ENCODE assay signal across 18 cellular contexts in genomic region chr11:20020716-20021115, GRCh38.
DNase-seq lines count a peak whose midpoint lies in the region; ATAC-seq and TF ChIP-seq lines count a peak whose summit lies in the region.
"Had no signal": no experiment of that assay in that cellular context is flagged by ENCODE, and none has a peak within 500 bp of the region (broad histone marks: within the 10 kb centered on the region; RNA-seq: fewer than 3 reads in every experiment).

No MANE protein-coding gene starts in this region.

- POLR2A ChIA-PET in T-cell (lab: Charles Lee), result no interaction called here

- no peaks in the 10 kb centered on the region for H3K9me3 Mint-ChIP-seq in glutamatergic neuron (ENCODE audit: unreplicated experiment)
- no peaks in the 10 kb centered on the region for H3K9me3 Mint-ChIP-seq in T-cell
- H3K9me3 Mint-ChIP-seq: CD8-positive, alpha-beta memory T cell had no signal

- H3K56ac ChIP-seq in mesendoderm (ENCODE audit: low read length), result no peak overlapping the region

- no peak overlapping the region for H4K5ac ChIP-seq in mesendoderm (ENCODE audit: low read length)

- H4K8ac ChIP-seq in mesendoderm (ENCODE audit: low read depth, low read length), result no peak overlapping the region

- no peak overlapping the region for H2BK120ac ChIP-seq in mesendoderm (ENCODE audit: low read depth, low read length)

- H3K27ac ChIP-seq in heart left ventricle (no peak overlapping the region), hepatocyte (peak overlapping the region; percentile 63), mesendoderm (ENCODE audit: low read depth, low read length) (no peak overlapping the region)

- peak overlapping the region; percentile 54 for H3K4me2 ChIP-seq in hepatocyte
- H3K4me2 ChIP-seq in mesendoderm (ENCODE audit: low read length), result no peak overlapping the region

- H2BK15ac ChIP-seq in mesendoderm (replicated peaks; ENCODE audit: low read depth), result peak overlapping the region; percentile 45

- H3K27me3 ChIP-seq in heart left ventricle (no peaks in the 10 kb centered on the region), hepatocyte (no peaks in the 10 kb centered on the region), mesendoderm (ENCODE audit: insufficient read depth, low read length, poor library complexity) (no peaks in the 10 kb centered on the region)
- H3K27me3 ChIP-seq: BE2C had no signal

- peaks cover 56% of the 10 kb centered on the region for H3K79me2 ChIP-seq in hepatocyte
- H3K79me2 ChIP-seq in mesendoderm (ENCODE audit: control insufficient read depth, insufficient read depth, low read length), result peaks cover 23% of the 10 kb centered on the region

- H3K9me3 ChIP-seq in heart left ventricle, result no peaks in the 10 kb centered on the region
- no peaks in the 10 kb centered on the region for H3K9me3 ChIP-seq in hepatocyte (ENCODE audit: low read depth)
- H3K9me3 ChIP-seq: BE2C, Caco-2, HAP-1 had no signal

- no peaks in the 10 kb centered on the region for H3K36me3 Mint-ChIP-seq in glutamatergic neuron (ENCODE audit: unreplicated experiment)
- no peaks in the 10 kb centered on the region for H3K36me3 Mint-ChIP-seq in T-cell
- H3K36me3 Mint-ChIP-seq: CD4-positive, CD25-positive, alpha-beta regulatory T cell; CD8-positive, alpha-beta memory T cell had no signal

- DNase-seq in cardiac septum (ENCODE audit: low spot score) (peak; percentile 56), heart left ventricle (no peak), hepatocyte (ENCODE audit: low spot score) (no peak), mesendoderm (no peak), glutamatergic neuron (no peak), dermis blood vessel endothelial cell (no peak), T-cell (no peak)
- DNase-seq: ACHN; BE2C; C1 segment of cervical spinal cord; CD4-positive, CD25-positive, alpha-beta regulatory T cell; CD8-positive, alpha-beta memory T cell; DMS79 treated with DMSO at 0.1 percent for 48 hours; GF-D8; IMR-90 had no signal

- no peak for ATAC-seq in heart left ventricle
- ATAC-seq in T-cell (replicated peaks in 1 of 4), result no peak
- ATAC-seq: K562 had no signal

- no peaks in the 10 kb centered on the region for H4K20me1 ChIP-seq in hepatocyte (ENCODE audit: insufficient read depth, poor library complexity, severe bottlenecking)

- TF ChIP-seq CTCF in heart left ventricle (IDR thresholded peaks at IDR 0.05) (no peak), hepatocyte (IDR thresholded peaks at IDR 0.05; ENCODE audit: poor library complexity) (no peak), glutamatergic neuron (IDR thresholded peaks at IDR 0.05; ENCODE audit: partially characterized antibody, unreplicated experiment) (no peak)

- no peaks in the 10 kb centered on the region for H3K79me1 ChIP-seq in mesendoderm (ENCODE audit: low read length)

- H2AFZ ChIP-seq in hepatocyte, result no peak overlapping the region

- no peak overlapping the region for H2AK5ac ChIP-seq in mesendoderm (ENCODE audit: low read length)

- no peak overlapping the region for H3K23ac ChIP-seq in mesendoderm (ENCODE audit: low read length)

- peak overlapping the region; percentile 59 for H3K4ac ChIP-seq in mesendoderm (ENCODE audit: low read depth, low read length)

- H3K4me3 ChIP-seq in heart left ventricle, result no peak overlapping the region
- no peak overlapping the region for H3K4me3 ChIP-seq in hepatocyte
- H3K4me3 ChIP-seq in mesendoderm (ENCODE audit: low read length), result no peak overlapping the region
- H3K4me3 ChIP-seq: HAP-1, K562 had no signal

- H3K4me1 Mint-ChIP-seq in glutamatergic neuron (ENCODE audit: low read depth, unreplicated experiment) (peaks cover 21% of the 10 kb centered on the region), T-cell (no peaks in the 10 kb centered on the region)
- H3K4me1 Mint-ChIP-seq: CD4-positive, CD25-positive, alpha-beta regulatory T cell; CD8-positive, alpha-beta memory T cell had no signal

- H2BK5ac ChIP-seq in mesendoderm (ENCODE audit: low read length), result no peak overlapping the region

- intact Hi-C loops in cardiac septum (cut with DNase I) (no loop called here), heart left ventricle (cut with DNase I) (no loop called here)

- H3K27me3 Mint-ChIP-seq in glutamatergic neuron (ENCODE audit: unreplicated experiment) (peaks cover 5% of the 10 kb centered on the region), T-cell (peaks cover 0 to 8% of the 10 kb centered on the region in 2 donors)

- CTCF ChIA-PET in T-cell (lab: Charles Lee), result no interaction called here

- no peak for TF ChIP-seq POLR2A in heart left ventricle (IDR thresholded peaks at IDR 0.05)

- peaks cover 0 to 39% (median 9%) of the 10 kb centered on the region in 12 donors for H3K4me1 ChIP-seq in heart left ventricle
- H3K4me1 ChIP-seq in hepatocyte (ENCODE audit: insufficient read depth), result peaks cover 62% of the 10 kb centered on the region
- H3K4me1 ChIP-seq in mesendoderm (ENCODE audit: control insufficient read depth, low read depth, low read length), result peaks cover 13% of the 10 kb centered on the region
- H3K4me1 ChIP-seq: BE2C had no signal

- 84 to 88% (median 87%) methylated on average over 4 of the region's 4 CpGs for WGBS in heart left ventricle, 4 donors
- WGBS in hepatocyte (ENCODE audit: low lambda C conversion rate, missing lambda C conversion rate), result 70% methylated on average over 4 of the region's 4 CpGs
- no CpG with 5 or more reads among the region's 4 CpGs for WGBS in mesendoderm (ENCODE audit: extremely low coverage, insufficient coverage, low lambda C conversion rate)

- no peak overlapping the region for H3K18ac ChIP-seq in mesendoderm (ENCODE audit: low read length)

- H3K9ac ChIP-seq in mesendoderm (ENCODE audit: low read length), result no peak overlapping the region

- H3K4me3 Mint-ChIP-seq in glutamatergic neuron (ENCODE audit: unreplicated experiment), result no peak overlapping the region
- no peak overlapping the region for H3K4me3 Mint-ChIP-seq in T-cell
- H3K4me3 Mint-ChIP-seq: CD4-positive, CD25-positive, alpha-beta regulatory T cell; CD8-positive, alpha-beta memory T cell had no signal

- H3K36me3 ChIP-seq in heart left ventricle, result no peaks in the 10 kb centered on the region
- H3K36me3 ChIP-seq in hepatocyte (replicated peaks; ENCODE audit: insufficient read depth, low read depth), result no peaks in the 10 kb centered on the region
- H3K36me3 ChIP-seq in mesendoderm (ENCODE audit: control insufficient read depth, insufficient read depth, low read length), result no peaks in the 10 kb centered on the region
- H3K36me3 ChIP-seq: BE2C, HAP-1 had no signal

- H3K27ac Mint-ChIP-seq in glutamatergic neuron (ENCODE audit: unreplicated experiment) (no peak overlapping the region), T-cell (no peak overlapping the region)
- H3K27ac Mint-ChIP-seq: CD4-positive, CD25-positive, alpha-beta regulatory T cell; CD8-positive, alpha-beta memory T cell had no signal

- H3K9me2 ChIP-seq in hepatocyte (replicated peaks; ENCODE audit: insufficient read depth), result no peaks in the 10 kb centered on the region
